In the genomic region with DNA sequence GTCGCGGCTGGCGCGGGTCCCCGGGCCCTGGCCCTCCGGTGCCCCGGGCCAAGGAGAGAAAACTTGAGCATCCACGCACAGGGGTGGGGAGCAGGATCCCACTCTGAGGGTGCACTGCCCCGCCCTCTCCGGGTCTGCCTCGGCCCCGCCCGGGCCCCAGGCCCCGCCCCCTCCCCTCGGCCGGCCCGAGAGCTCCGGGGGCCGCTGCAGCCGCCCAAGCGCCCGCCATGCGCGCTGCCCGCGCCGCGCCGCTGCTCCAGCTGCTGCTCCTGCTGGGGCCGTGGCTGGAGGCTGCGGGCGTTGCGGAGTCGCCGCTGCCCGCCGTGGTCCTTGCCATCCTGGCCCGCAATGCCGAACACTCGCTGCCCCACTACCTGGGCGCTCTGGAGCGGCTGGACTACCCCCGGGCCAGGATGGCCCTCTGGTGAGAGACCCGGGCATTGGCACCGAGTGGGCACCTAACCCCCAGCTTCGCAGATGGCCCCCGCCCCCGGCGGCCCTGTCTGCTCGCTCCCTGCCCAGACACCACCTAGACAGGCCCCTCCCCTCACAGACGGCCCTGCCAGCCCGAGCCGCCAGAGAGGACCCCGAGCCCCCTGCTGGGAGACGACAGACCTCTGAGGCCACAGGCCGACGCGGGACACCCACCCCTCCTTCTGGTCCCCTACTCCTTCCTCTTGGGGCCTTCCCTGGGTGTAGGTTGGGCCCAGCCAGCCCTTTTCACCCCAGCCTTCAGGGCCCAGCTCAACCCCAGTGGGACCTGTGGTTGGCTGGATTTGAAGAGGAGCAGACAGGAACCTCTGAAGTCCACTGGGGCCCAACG, we compare ENCODE assay signal across 8 cellular contexts. TPM values are rescaled to one million over a fixed set of nuclear protein-coding genes. Genes with fewer than 3 reads are reported as not detected.
DNase-seq lines count a peak whose midpoint lies in the region; ATAC-seq, FAIRE-seq and TF ChIP-seq lines count a peak whose summit lies in the region.

TSS of gene CERCAM (plus strand) at position 207 of the 823 bp plus-strand sequence. CDS start at position 228, 21 bp downstream.

- BruUV-seq in K562 (replicated peaks; lab: Mats Ljungman, UMichigan) = no TSS peak

- POLR2A ChIA-PET in T-cell (lab: Charles Lee) (interaction anchor here (0.6 kb wide), 4 partner anchors 108 to 893 kb away, joined by 3 to 8 read pairs (median 4); no protein-coding TSS in a partner anchor), K562 (lab: Yijun Ruan, JAX) (interaction anchor here (0.5 to 2.0 kb wide), 8 partner anchors 7 to 1042 kb away, joined by 3 to 12 read pairs (median 4); partner anchors contain the start of gene URM1)

- no peak within 1 kb of the TSS for H3K27ac Mint-ChIP-seq in T-cell

- in situ Hi-C loops in K562 (cut with MboI) (loop anchor here (10.0 kb wide), 1 partner anchor 294 kb away; no protein-coding TSS in a partner anchor), gastrocnemius medialis (cut with MboI; ENCODE audit: low sequenced_read_pairs in 4 of 4) (no loop called here)

- H3K27me3 Mint-ChIP-seq in T-cell = peaks cover 20 to 23% of the 10 kb centered on the region in 2 donors

- H2AFZ ChIP-seq in K562 (ENCODE audit: low read depth, low read length) = peak within 1 kb of the TSS; percentile 99

- TF ChIP-seq CTCF in K562 (IDR thresholded peaks at IDR 0.05 in 2 of 3, conservative IDR thresholded peaks at IDR 0.05 in 1 of 3; ENCODE audit: insufficient read depth in 2 of 3, low read depth in 1 of 3, low read length in 3 of 3) (no peak), gastrocnemius medialis (IDR thresholded peaks at IDR 0.05 in 4 of 5, conservative IDR thresholded peaks at IDR 0.05 in 1 of 5) (no peak)

- H3K9me1 ChIP-seq in K562 (ENCODE audit: control insufficient read depth, insufficient read depth, low read length) = no peaks in the 10 kb centered on the region

- 3% methylated on average over 22 of the region's 59 CpGs for WGBS in K562 (ENCODE audit: insufficient coverage, low coverage, missing lambda C conversion rate)
- no CpG with 5 or more reads among the region's 59 CpGs for WGBS in iPS DF 6.9 (ENCODE audit: insufficient coverage, insufficient read length)

- no peak for FAIRE-seq in K562 (lab: Jason Lieb, UNC)

- ATAC-seq in GM19328 (IDR thresholded peaks at IDR 0.05; ENCODE audit: unreplicated experiment) = peak; percentile 65
- peak; percentile 43 for ATAC-seq in HG03457 (IDR thresholded peaks at IDR 0.05; ENCODE audit: unreplicated experiment)
- peak; percentile 80 to 82 (median 80) for ATAC-seq in T-cell (replicated peaks in 1 of 4)
- peak; percentile 91 for ATAC-seq in K562
- ATAC-seq in gastrocnemius medialis = peak; percentile 76 to 79

- no peak for TF ChIP-seq RAD21 in K562 (CRISPR knock-in tag; conservative IDR thresholded peaks at IDR 0.05 in 1 of 2, IDR thresholded peaks at IDR 0.05 in 1 of 2)

- peak; percentile 42 for DNase-seq in CD1c-positive myeloid dendritic cell (ENCODE audit: extremely low spot score)
- peak in 16 of 34 experiments; percentile 8 to 52 (median 36) for DNase-seq in T-cell
- peak; percentile 72 to 93 (median 90) for DNase-seq in K562 (ENCODE audit: extremely low read depth in 1 of 4, low spot score in 3 of 4)
- DNase-seq in iPS DF 6.9 (ENCODE audit: low read depth, low spot score) = no peak
- DNase-seq in gastrocnemius medialis = no peak
- no peak for DNase-seq in inferior parietal cortex (ENCODE audit: extremely low spot score)

- peak within 1 kb of the TSS; percentile 81 for H3K4me2 ChIP-seq in K562 (ENCODE audit: insufficient read depth, low read length)

- CTCF ChIA-PET in T-cell (lab: Charles Lee) (interaction anchor here (0.6 to 2.0 kb wide), 8 partner anchors 31 to 508 kb away, joined by 3 to 11 read pairs (median 4); partner anchors contain the start of gene URM1 (in 1 of the 2)), K562 (lab: Yijun Ruan, JAX; ENCODE audit: low intra/inter-chr PET ratio) (no interaction called here)

- H3K27ac ChIP-seq in K562 (ENCODE audit: extremely low read depth, low read depth, low read length) = peak within 1 kb of the TSS; percentile 67
- no peak within 1 kb of the TSS for H3K27ac ChIP-seq in iPS DF 6.9 (ENCODE audit: low read length)
- peak within 1 kb of the TSS; percentile 33 to 73 (median 60) for H3K27ac ChIP-seq in gastrocnemius medialis

- peaks cover 8 to 13% (median 12%) of the 10 kb centered on the region in 3 donors for H3K4me1 Mint-ChIP-seq in T-cell

- H3K9me3 ChIP-seq in K562 (replicated peaks; ENCODE audit: control insufficient read depth, insufficient read depth, low read depth, low read length) (no peaks in the 10 kb centered on the region), iPS DF 6.9 (ENCODE audit: control insufficient read depth, insufficient read depth, low read length) (no peaks in the 10 kb centered on the region), gastrocnemius medialis (no peaks in the 10 kb centered on the region)

- H3K9me3 Mint-ChIP-seq in T-cell = no peaks in the 10 kb centered on the region

- no peak for TF ChIP-seq EP300 in K562 (IDR thresholded peaks at IDR 0.05; ENCODE audit: low read length)

- H3K4me3 Mint-ChIP-seq in T-cell = peak within 1 kb of the TSS; percentile 69 to 80 (median 79)

- TF ChIP-seq POLR2A in K562 (conservative IDR thresholded peaks at IDR 0.05) (no peak; the same call in 1 of the 2 replicates), gastrocnemius medialis (IDR thresholded peaks at IDR 0.05) (no peak)

- H3K27me3 ChIP-seq in K562 (ENCODE audit: control insufficient read depth in 2 of 2, insufficient read depth in 2 of 2, low read length in 2 of 2) = no peaks in the 10 kb centered on the region
- H3K27me3 ChIP-seq in iPS DF 6.9 (ENCODE audit: control insufficient read depth, insufficient read depth, low read length) = peaks cover 16% of the 10 kb centered on the region
- H3K27me3 ChIP-seq in gastrocnemius medialis = peaks cover 9 to 17% (median 14%) of the 10 kb centered on the region in 3 donors

- H3K4me1 ChIP-seq in K562 (replicated peaks in 1 of 2; ENCODE audit: control insufficient read depth in 2 of 2, insufficient read depth in 2 of 2, low read length in 2 of 2) = peaks cover 20 to 52% of the 10 kb centered on the region in 2 experiments; a peak in 4 of 5 replicates
- H3K4me1 ChIP-seq in iPS DF 6.9 (ENCODE audit: control insufficient read depth, insufficient read depth, low read length) = peaks cover 7% of the 10 kb centered on the region; the same call in 1 of the 2 replicates
- peaks cover 5 to 18% of the 10 kb centered on the region in 2 donors for H3K4me1 ChIP-seq in gastrocnemius medialis

- H3K4me3 ChIP-seq in K562 (peak within 1 kb of the TSS; percentile 94), iPS DF 6.9 (ENCODE audit: low read length) (peak within 1 kb of the TSS; percentile 86), gastrocnemius medialis (peak within 1 kb of the TSS; percentile 60 to 99 (median 73))

- H3K79me2 ChIP-seq in K562 (ENCODE audit: control insufficient read depth, insufficient read depth, low read length) = peaks cover 8% of the 10 kb centered on the region; the same call in 1 of the 3 replicates

- H3K9ac ChIP-seq in K562 (ENCODE audit: insufficient read depth in 1 of 2, low read depth in 2 of 2, low read length in 2 of 2) = peak within 1 kb of the TSS; percentile 74 to 98

- H4K20me1 ChIP-seq in K562 (replicated peaks; ENCODE audit: control insufficient read depth, insufficient read depth, low read length) = no peaks in the 10 kb centered on the region

- peaks cover 6% of the 10 kb centered on the region; the same call in 1 of the 3 replicates for H3K36me3 ChIP-seq in K562 (ENCODE audit: control insufficient read depth, insufficient read depth, low read length)
- H3K36me3 ChIP-seq in iPS DF 6.9 (ENCODE audit: control insufficient read depth, insufficient read depth, low read length) = no peaks in the 10 kb centered on the region
- no peaks in the 10 kb centered on the region for H3K36me3 ChIP-seq in gastrocnemius medialis

- H3K36me3 Mint-ChIP-seq in T-cell = no peaks in the 10 kb centered on the region

- intact Hi-C loops in K562 (cut with micrococcal nuclease) = no loop called here
- intact Hi-C loops in gastrocnemius medialis (cut with DNase I; ENCODE audit: low total_unique reads) = loop anchor here (2.0 kb wide), 1 partner anchor 58 kb away; no protein-coding TSS in a partner anchor

TF ChIP-seq in K562, 482 proteins besides CTCF, POLR2A, EP300 and RAD21 (continues in another document):
- TF ChIP-seq SMAD3 (CRISPR knock-in tag; conservative IDR thresholded peaks at IDR 0.05) (no peak), HMG20B (CRISPR knock-in tag; IDR thresholded peaks at IDR 0.05) (no peak), POLR3A (IDR thresholded peaks at IDR 0.05; ENCODE audit: borderline replicate concordance, extremely low read depth, insufficient read depth, insufficient read length) (no peak)
- TF ChIP-seq, protein P1, sequence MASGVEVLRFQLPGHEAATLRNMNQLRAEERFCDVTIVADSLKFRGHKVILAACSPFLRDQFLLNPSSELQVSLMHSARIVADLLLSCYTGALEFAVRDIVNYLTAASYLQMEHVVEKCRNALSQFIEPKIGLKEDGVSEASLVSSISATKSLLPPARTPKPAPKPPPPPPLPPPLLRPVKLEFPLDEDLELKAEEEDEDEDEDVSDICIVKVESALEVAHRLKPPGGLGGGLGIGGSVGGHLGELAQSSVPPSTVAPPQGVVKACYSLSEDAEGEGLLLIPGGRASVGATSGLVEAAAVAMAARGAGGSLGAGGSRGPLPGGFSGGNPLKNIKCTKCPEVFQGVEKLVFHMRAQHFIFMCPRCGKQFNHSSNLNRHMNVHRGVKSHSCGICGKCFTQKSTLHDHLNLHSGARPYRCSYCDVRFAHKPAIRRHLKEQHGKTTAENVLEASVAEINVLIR (CRISPR knock-in tag; IDR thresholded peaks at IDR 0.05) = no peak

RNA-seq across cellular contexts. Expression of gene CERCAM, which starts in this region (rescaled TPM):
- 1 to 10 TPM in 4 of 5 donors, under 1 TPM in 1; 0.30 to 1.9 (median 1.3) TPM for total RNA-seq in T-cell
- 27.2 and 83.8 TPM in 2 replicates for total RNA-seq in K562 (2011; cell fraction: chromatin; rRNA removed; ENCODE audit: low replicate concordance)
- 70.3 and 82.2 TPM in 2 replicates for total RNA-seq in K562 (2011; cell fraction: nucleolus; rRNA removed)
- total RNA-seq in K562 (2011; cell fraction: nucleoplasm; rRNA removed) = 35.6 and 47.3 TPM in 2 replicates
- 18.0 and 20.6 TPM in 2 replicates for total RNA-seq in K562 (2014; rRNA removed)
- total RNA-seq in K562 (2014; rRNA removed; fragmentation: Illumina TruSeq; extraction: Trizol) = 4.2 and 5.0 TPM in 2 replicates
- total RNA-seq in K562 (2015; rRNA removed; fragmentation: Illumina TruSeq; extraction: Trizol) = 18.3 and 19.0 TPM in 2 replicates
- total RNA-seq in K562 (2021) = 22.2 and 24.0 TPM in 2 replicates
- polyA plus RNA-seq in K562 (2011; rRNA removed) = 18.8 and 39.4 TPM in 2 replicates
- polyA plus RNA-seq in K562 (2011; cell fraction: cytosol; rRNA removed) = 55.2 and 92.4 TPM in 2 replicates
- 56.0 and 58.6 TPM in 2 replicates for polyA plus RNA-seq in K562 (2011; cell fraction: nucleus; rRNA removed)
- polyA plus RNA-seq in K562 (2012) = 25.6 and 35.2 TPM in 2 replicates
- 10.5 and 14.0 TPM in 2 replicates for polyA plus RNA-seq in K562 (2014; fragmentation: Illumina TruSeq; extraction: Trizol)
- 1 to 10 TPM in 1 of 2 experiments, under 1 TPM in 1; 0.75 to 1.3 TPM for polyA plus RNA-seq in K562 (2014; fragmentation: Nextera tagmentation; extraction: Ambion mirVana)
- 21.9 and 26.4 TPM in 2 replicates for polyA plus RNA-seq in K562 (2014; rRNA removed)
- polyA minus RNA-seq in K562 (2011; rRNA and poly(A)+ RNA removed) = 10.7 and 11.9 TPM in 2 replicates
- 15.5 and 37.0 TPM in 2 replicates for polyA minus RNA-seq in K562 (2011; cell fraction: cytosol; rRNA and poly(A)+ RNA removed)
- polyA minus RNA-seq in K562 (2011; cell fraction: nucleus; rRNA and poly(A)+ RNA removed) = 16.7 and 23.5 TPM in 2 replicates
- total RNA-seq in gastrocnemius medialis = 1 to 10 TPM; 1.1 to 6.1 (median 2.3) TPM

Comparison
In these comparisons a context has a peak if more than half of its experiments do, and no peak if none do; other contexts are left out.
1. DNase-seq: peak in CD1c-positive myeloid dendritic cell (single experiment) and K562 (4 of 4); none in iPS DF 6.9 (single experiment), gastrocnemius medialis (0 of 2) and inferior parietal cortex (single experiment).
2. Peak in every context shown above with its lines, with median percentiles within 50 percentile points of each other: ATAC-seq and H3K4me3 ChIP-seq.